ENCODE assay signal across 17 cellular contexts in the genomic region with DNA sequence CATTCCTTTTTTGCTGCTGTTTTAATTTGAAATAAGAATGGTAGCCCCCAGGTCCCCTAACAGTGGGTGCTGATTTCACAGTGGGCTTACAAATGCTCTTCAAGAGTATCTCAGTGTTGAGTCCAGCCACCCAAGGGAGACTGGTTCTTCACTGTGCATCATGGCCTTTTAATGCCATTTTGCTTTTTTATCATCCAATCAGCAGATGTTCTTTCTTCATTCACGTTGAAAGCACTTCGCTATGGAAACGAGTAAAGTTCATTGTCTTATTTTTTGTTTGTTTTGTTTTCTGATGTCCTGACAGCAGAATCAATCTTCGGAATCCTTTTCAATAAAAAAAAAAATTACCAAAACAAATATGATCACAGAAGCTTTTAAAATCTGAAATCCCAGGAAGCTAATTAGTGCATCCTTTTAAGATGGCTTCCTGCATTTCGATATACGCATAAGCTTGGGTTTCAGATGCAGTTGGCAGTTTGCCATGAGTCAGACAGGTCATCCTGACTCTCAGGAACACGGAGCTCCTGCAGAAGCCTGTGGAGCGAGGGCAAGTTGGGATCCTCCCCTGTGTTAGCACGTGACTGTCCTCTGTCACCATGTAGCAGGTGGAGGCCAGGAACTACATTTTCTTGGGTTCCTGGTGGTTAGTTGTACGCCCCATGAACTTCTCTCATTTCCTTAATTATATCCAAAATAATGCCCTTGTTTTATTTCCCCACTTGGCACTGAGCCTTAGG.
A peak's percentile ranks its signal among the peaks of the same experiment; 100 is the strongest.
DNase-seq lines count a peak whose midpoint lies in the region; ATAC-seq and TF ChIP-seq lines count a peak whose summit lies in the region.
"Had no signal": no experiment of that assay in that cellular context is flagged by ENCODE, and none has a peak within 500 bp of the region (broad histone marks: within the 10 kb centered on the region; RNA-seq: fewer than 3 reads in every experiment).

No MANE protein-coding gene starts in this region.

- H3K79me2 ChIP-seq in MM.1S (ENCODE audit: low read length): no peaks in the 10 kb centered on the region

- H3K4me1 ChIP-seq in MM.1S (ENCODE audit: low read length): no peaks in the 10 kb centered on the region
- H3K4me1 ChIP-seq: right atrium auricular region had no signal

- TF ChIP-seq CTCF in MM.1S (IDR thresholded peaks at IDR 0.05; ENCODE audit: low read length): no peak

- H3F3A ChIP-seq in MM.1S (ENCODE audit: insufficient read depth, low read length): no peaks in the 10 kb centered on the region

- H3K9ac ChIP-seq in MM.1S (ENCODE audit: low read length): no peak overlapping the region

- no peak overlapping the region for H3K4me2 ChIP-seq in MM.1S (ENCODE audit: low read depth, low read length)

- DNase-seq in NCI-H82 (lab: John Stamatoyannopoulos, UW) (peak; percentile 27), NCI-H82 treated with DMSO at 0.1 percent for 48 hours (lab: John Stamatoyannopoulos, UW; ENCODE audit: unreplicated experiment) (no peak), NCI-H2029 (lab: John Stamatoyannopoulos, UW) (peak; percentile 70), NCI-H774 (lab: John Stamatoyannopoulos, UW) (peak; percentile 18), left lobe of liver (ENCODE audit: low spot score) (no peak), sciatic nerve (ENCODE audit: low spot score) (no peak), foreskin melanocyte (no peak), MM.1S (no peak)
- DNase-seq: activated CD4-positive, alpha-beta T cell treated with anti-CD3 and anti-CD28 coated beads, Interleukin-2, amount 50 U/mL, for 48 hours; activated naive CD8-positive, alpha-beta T cell treated with anti-CD3 and anti-CD28 coated beads, Interleukin-2, amount 50 U/mL, for 24 hours; activated T-cell treated with anti-CD3 and anti-CD28 coated beads, Interleukin-2, amount 50 U/mL, for 72 hours; CD4-positive, alpha-beta T cell; GF-D8; immature natural killer cell; stimulated activated CD4-positive, alpha-beta T cell treated with anti-CD3 and anti-CD28 coated beads, Interleukin-2, amount 100 ng/mL, for 24 hours; stimulated activated CD8-positive, alpha-beta memory T cell treated with anti-CD3 and anti-CD28 coated beads, Interleukin-4, amount 100 ng/mL, for 48 hours had no signal

- ATAC-seq in left lobe of liver (peak; percentile 21), sciatic nerve (no peak)
- ATAC-seq: activated naive CD8-positive, alpha-beta T cell treated with anti-CD3 and anti-CD28 coated beads, Interleukin-2, amount 50 U/mL, for 24 hours; activated T-cell treated with anti-CD3 and anti-CD28 coated beads, Interleukin-2, amount 50 U/mL, for 72 hours had no signal

- intact Hi-C loops in sciatic nerve (cut with DNase I): no loop called here

- no peaks in the 10 kb centered on the region for H3K9me3 ChIP-seq in MM.1S (replicated peaks; ENCODE audit: insufficient read depth, low read length)

- no peaks in the 10 kb centered on the region for H3K27me3 ChIP-seq in MM.1S (replicated peaks; ENCODE audit: insufficient read depth, low read length)
- H3K27me3 ChIP-seq: right atrium auricular region had no signal

- no peak overlapping the region for H2AFZ ChIP-seq in MM.1S (ENCODE audit: low read length)

- H3K27ac ChIP-seq in MM.1S (ENCODE audit: low read length): no peak overlapping the region
- H3K27ac ChIP-seq: right atrium auricular region had no signal

- no peaks in the 10 kb centered on the region for H3K36me3 ChIP-seq in MM.1S (replicated peaks; ENCODE audit: insufficient read depth, low read length)
- H3K36me3 ChIP-seq: right atrium auricular region had no signal

- H3K4me3 ChIP-seq in MM.1S (ENCODE audit: low read length): no peak overlapping the region
- H3K4me3 ChIP-seq: right atrium auricular region had no signal

- no peaks in the 10 kb centered on the region for H3K9me2 ChIP-seq in MM.1S (replicated peaks; ENCODE audit: insufficient read depth, low read length)

- H4K20me1 ChIP-seq in MM.1S (ENCODE audit: insufficient read depth, low read length): no peaks in the 10 kb centered on the region

Comparison
In these comparisons a context has a peak if more than half of its experiments do, and no peak if none do; other contexts are left out.
1. DNase-seq: peak in NCI-H82 (single experiment), NCI-H2029 (single experiment) and NCI-H774 (single experiment); none in NCI-H82 treated with DMSO at 0.1 percent for 48 hours (single experiment), left lobe of liver (single experiment), sciatic nerve (single experiment), foreskin melanocyte (single experiment) and MM.1S (single experiment).